21 cellular contexts compared by ENCODE assay signal in the genomic region with DNA sequence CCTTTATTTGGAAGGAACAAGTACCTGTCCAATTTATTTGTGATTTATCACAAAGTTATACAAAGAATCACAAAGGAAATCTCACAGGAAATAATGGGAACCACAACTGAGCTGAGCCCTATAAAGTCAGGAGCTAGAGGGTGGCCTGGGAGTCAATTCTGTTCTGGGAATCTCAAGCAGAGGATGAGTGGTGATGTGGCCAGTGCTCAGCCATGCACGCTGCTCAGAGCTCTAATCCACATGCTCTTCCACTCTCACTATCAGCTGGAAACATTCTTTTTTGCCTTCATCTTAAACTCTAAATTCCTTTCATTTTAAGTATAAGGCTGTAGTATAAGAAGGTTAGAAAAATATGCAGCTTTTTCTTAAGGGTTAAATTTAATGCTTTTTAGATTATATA. TPM values are rescaled to one million over a fixed set of nuclear protein-coding genes. Genes with fewer than 3 reads are reported as not detected.
DNase-seq lines count a peak whose midpoint lies in the region; TF ChIP-seq lines count a peak whose summit lies in the region.
"Had no signal": no experiment of that assay in that cellular context is flagged by ENCODE, and none has a peak within 500 bp of the region (broad histone marks: within the 10 kb centered on the region; RNA-seq: fewer than 3 reads in every experiment).

No MANE protein-coding gene starts in this region.

- H2BK120ac ChIP-seq in mesenchymal stem cell (ENCODE audit: low read depth, low read length) = no peak overlapping the region

- no peaks in the 10 kb centered on the region for H3K27me3 ChIP-seq in mesenchymal stem cell (ENCODE audit: control insufficient read depth in 1 of 2, insufficient read depth in 1 of 2, low read length in 2 of 2)
- H3K27me3 ChIP-seq: SJCRH30 had no signal

- no peak overlapping the region for H2BK15ac ChIP-seq in mesenchymal stem cell (ENCODE audit: low read depth, poor library complexity, severe bottlenecking)

- no peak overlapping the region for H3K4me3 ChIP-seq in choroid plexus epithelial cell (ENCODE audit: low read depth, low read length)
- no peak overlapping the region for H3K4me3 ChIP-seq in mesenchymal stem cell (ENCODE audit: insufficient read depth in 1 of 2, low read depth in 1 of 2, low read length in 2 of 2)
- H3K4me3 ChIP-seq: SJCRH30 had no signal

- H3K14ac ChIP-seq in mesenchymal stem cell (ENCODE audit: low read length in 2 of 2) = no peak overlapping the region

- H3K36me3 ChIP-seq in mesenchymal stem cell (ENCODE audit: control insufficient read depth in 1 of 2, insufficient read depth in 2 of 2, low read depth in 1 of 2, low read length in 2 of 2) = peaks cover 0 to 3% of the 10 kb centered on the region in 2 experiments
- H3K36me3 ChIP-seq: SJCRH30 had no signal

- peaks cover 62% of the 10 kb centered on the region for H3K4me1 Mint-ChIP-seq in HFFc6 (ENCODE audit: low read depth)
- H3K4me1 Mint-ChIP-seq: activated naive CD4-positive, alpha-beta T cell treated with anti-CD3 and anti-CD28 coated beads, Interleukin-2, amount 10 ng/mL, durations not matched to agents 7 days and 5 days had no signal

- H2AK5ac ChIP-seq in mesenchymal stem cell (ENCODE audit: low read length, severe bottlenecking) = no peak overlapping the region

- H2BK5ac ChIP-seq in mesenchymal stem cell (ENCODE audit: low read depth, low read length, poor library complexity, severe bottlenecking) = no peak overlapping the region

- no peaks in the 10 kb centered on the region for H3K36me3 Mint-ChIP-seq in HFFc6 (ENCODE audit: low read depth)
- H3K36me3 Mint-ChIP-seq: activated naive CD4-positive, alpha-beta T cell treated with anti-CD3 and anti-CD28 coated beads, Interleukin-2, amount 10 ng/mL, durations not matched to agents 7 days and 5 days; immature natural killer cell had no signal

- no peak overlapping the region for H4K8ac ChIP-seq in mesenchymal stem cell (ENCODE audit: low read length)

- no peaks in the 10 kb centered on the region for H3K9me3 ChIP-seq in mesenchymal stem cell (ENCODE audit: control insufficient read depth, low read length)
- H3K9me3 ChIP-seq: SJCRH30 had no signal

- H3K4me2 ChIP-seq in mesenchymal stem cell (ENCODE audit: low read length, poor library complexity, severe bottlenecking) = no peak overlapping the region

- no peak overlapping the region for H3K18ac ChIP-seq in mesenchymal stem cell (ENCODE audit: low read depth in 1 of 2, low read length in 2 of 2)

- no peaks in the 10 kb centered on the region for H3K4me1 ChIP-seq in mesenchymal stem cell (ENCODE audit: control insufficient read depth, insufficient read depth, low read depth, low read length)

- no peak for TF ChIP-seq CTCF in HFFc6 (IDR thresholded peaks at IDR 0.05)
- TF ChIP-seq CTCF in choroid plexus epithelial cell (conservative IDR thresholded peaks at IDR 0.05; ENCODE audit: low read depth, low read length) = no peak
- TF ChIP-seq CTCF in GM20000 (IDR thresholded peaks at IDR 0.05; ENCODE audit: extremely low read depth, missing control alignments) = no peak

- H2BK12ac ChIP-seq in mesenchymal stem cell (ENCODE audit: low read length in 2 of 2) = no peak overlapping the region

- H3K4ac ChIP-seq in mesenchymal stem cell (ENCODE audit: low read depth in 1 of 2, low read length in 2 of 2) = no peak overlapping the region

- H3K27me3 Mint-ChIP-seq in HFFc6 (ENCODE audit: insufficient read depth) = peaks cover 3% of the 10 kb centered on the region; the same call in 1 of the 2 replicates

- peak overlapping the region; percentile 53 for H3K9ac ChIP-seq in mesenchymal stem cell (ENCODE audit: low read length)

- DNase-seq in ACHN = peak; percentile 58
- DNase-seq in HFFc6 = no peak
- peak; percentile 58 for DNase-seq in choroid plexus epithelial cell (ENCODE audit: low read depth)
- DNase-seq in mesenchymal stem cell = peak; percentile 42
- no peak for DNase-seq in GDM1 (lab: John Stamatoyannopoulos, UW)
- DNase-seq in NCI-H2029 treated with DMSO at 0.1 percent for 48 hours (lab: John Stamatoyannopoulos, UW) = no peak
- DNase-seq in GM20000 (ENCODE audit: low spot score) = no peak
- DNase-seq in HuH-7 (ENCODE audit: low spot score) = no peak
- DNase-seq: activated CD4-positive, alpha-beta T cell treated with anti-CD3 and anti-CD28 coated beads for 48 hours; activated CD8-positive, alpha-beta memory T cell treated with anti-CD3 and anti-CD28 coated beads, Interleukin-2, amount 50 U/mL, for 48 hours; activated naive CD4-positive, alpha-beta T cell treated with anti-CD3 and anti-CD28 coated beads, Interleukin-2, amount 10 ng/mL, durations not matched to agents 7 days and 5 days; central memory CD4-positive, alpha-beta T cell; COR-L47; immature natural killer cell; MM.1S; NCI-H187; NCI-H446; occipital lobe; SJCRH30; stimulated activated CD4-positive, alpha-beta T cell treated with anti-CD3 and anti-CD28 coated beads, Interleukin-4, amount 100 ng/mL, for 4 hours; T-helper 9 cell had no signal

- H3K27ac ChIP-seq in mesenchymal stem cell (ENCODE audit: low read length, poor library complexity, severe bottlenecking) = peak overlapping the region; percentile 8
- H3K27ac ChIP-seq: SJCRH30 had no signal

- no CpG with 5 or more reads among the region's 1 CpG for WGBS in mesenchymal stem cell

- peaks cover 12% of the 10 kb centered on the region for H3K79me1 ChIP-seq in mesenchymal stem cell (replicated peaks; ENCODE audit: low read length, poor library complexity, severe bottlenecking)

- no peaks in the 10 kb centered on the region for H3K9me3 Mint-ChIP-seq in HFFc6
- H3K9me3 Mint-ChIP-seq: activated naive CD4-positive, alpha-beta T cell treated with anti-CD3 and anti-CD28 coated beads, Interleukin-2, amount 10 ng/mL, durations not matched to agents 7 days and 5 days; immature natural killer cell had no signal

- no peak overlapping the region for H2AFZ ChIP-seq in mesenchymal stem cell (ENCODE audit: low read depth, low read length)

- no peak overlapping the region for H3K23ac ChIP-seq in mesenchymal stem cell (ENCODE audit: low read length in 2 of 2)

- in situ Hi-C loops in ACHN (cut with HindIII; ENCODE audit: low pct_ligation_motif_present, low pct_unique_long_range_greater_than_20kb, low sequenced_read_pairs) = no loop called here

- peak overlapping the region; percentile 48 for H3K4me3 Mint-ChIP-seq in HFFc6
- H3K4me3 Mint-ChIP-seq: activated naive CD4-positive, alpha-beta T cell treated with anti-CD3 and anti-CD28 coated beads, Interleukin-2, amount 10 ng/mL, durations not matched to agents 7 days and 5 days; immature natural killer cell had no signal

- H3K27ac Mint-ChIP-seq in HFFc6 = peak overlapping the region; percentile 75
- H3K27ac Mint-ChIP-seq: activated naive CD4-positive, alpha-beta T cell treated with anti-CD3 and anti-CD28 coated beads, Interleukin-2, amount 10 ng/mL, durations not matched to agents 7 days and 5 days; immature natural killer cell had no signal

- no peak overlapping the region for H4K91ac ChIP-seq in mesenchymal stem cell (ENCODE audit: low read length)

RNA-seq across cellular contexts. Expression of a gene that starts 36.6 kb away (rescaled TPM):
- total RNA-seq in HFFc6 (2021; fragmentation: NEBNext Ultra II Directional; extraction: Animal tissue kit (Norgen Biotek cat#: 25700)) = 100 to 1,000 TPM; 119 to 309 (median 142) TPM
- 56.0 TPM for polyA plus RNA-seq in mesenchymal stem cell (2013, experiment 1 of 2)
- polyA plus RNA-seq in mesenchymal stem cell (2013, experiment 2 of 2) = 52.3 TPM

Comparison
In these comparisons a context has a peak if more than half of its experiments do, and no peak if none do; other contexts are left out.
1. DNase-seq: peak in ACHN (single experiment), choroid plexus epithelial cell (single experiment) and mesenchymal stem cell (single experiment); none in HFFc6 (single experiment), GDM1 (single experiment), NCI-H2029 treated with DMSO at 0.1 percent for 48 hours (single experiment), GM20000 (single experiment) and HuH-7 (single experiment).